Comparison of ENCODE assay signal across 8 cellular contexts in the genomic region with DNA sequence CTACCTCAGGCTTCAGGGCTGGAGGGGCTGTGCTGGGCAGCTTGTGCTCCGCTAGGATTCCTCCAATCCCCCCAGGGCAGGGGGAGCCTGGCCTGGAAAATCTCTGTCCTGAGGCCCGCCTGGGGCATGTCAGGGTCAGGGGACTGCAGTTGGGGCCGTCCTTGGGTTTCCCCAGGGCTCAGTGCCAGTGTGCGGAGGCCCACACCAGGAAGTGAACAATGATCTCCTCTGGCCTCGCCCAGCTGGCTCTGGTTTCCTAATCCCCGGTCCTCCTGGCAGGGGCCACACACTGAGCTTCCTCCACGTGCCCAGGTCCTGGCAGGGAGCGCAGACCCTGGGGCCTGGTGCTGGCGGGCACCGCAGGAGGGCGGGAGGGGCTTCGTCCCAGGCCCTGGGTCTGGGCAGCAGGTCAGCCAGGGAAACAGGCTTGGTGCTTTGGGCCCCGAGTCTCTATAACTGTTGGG. TPM values are rescaled to one million over a fixed set of nuclear protein-coding genes. Genes with fewer than 3 reads are reported as not detected.
DNase-seq lines count a peak whose midpoint lies in the region; ATAC-seq and TF ChIP-seq lines count a peak whose summit lies in the region.
"Had no signal": no experiment of that assay in that cellular context is flagged by ENCODE, and none has a peak within 500 bp of the region (broad histone marks: within the 10 kb centered on the region; RNA-seq: fewer than 3 reads in every experiment).

No MANE protein-coding gene starts in this region.

- no peak overlapping the region for H3K4me3 ChIP-seq in spleen

- no peaks in the 10 kb centered on the region for H3K36me3 Mint-ChIP-seq in glutamatergic neuron (ENCODE audit: unreplicated experiment)

- H3K27me3 Mint-ChIP-seq in glutamatergic neuron (ENCODE audit: unreplicated experiment), result peaks cover 4% of the 10 kb centered on the region

- peaks cover 4 to 38% (median 20%) of the 10 kb centered on the region in 6 donors for H3K4me1 ChIP-seq in spleen

- TF ChIP-seq POLR2A in spleen (IDR thresholded peaks at IDR 0.05), result no peak

- DNase-seq in HT1080 (ENCODE audit: low read depth) (peak; percentile 37), SW480 (ENCODE audit: low spot score) (peak; percentile 53), left cardiac atrium (peak; percentile 56), spleen (peak; percentile 87), glutamatergic neuron (no peak), NCI-H2227 (lab: John Stamatoyannopoulos, UW; ENCODE audit: unreplicated experiment) (no peak), 8988T (no peak)

- no peak overlapping the region for H3K27ac Mint-ChIP-seq in glutamatergic neuron (ENCODE audit: unreplicated experiment)

- H3K9me3 Mint-ChIP-seq in glutamatergic neuron (ENCODE audit: unreplicated experiment), result no peaks in the 10 kb centered on the region

- ATAC-seq in left cardiac atrium, result peak; percentile 61 to 76

- H3K36me3 ChIP-seq in spleen, result no peaks in the 10 kb centered on the region

- intact Hi-C loops in left cardiac atrium (cut with DNase I) (no loop called here), spleen (cut with DNase I; ENCODE audit: low total_unique reads) (no loop called here)

- peaks cover 0 to 25% (median 0%) of the 10 kb centered on the region in 7 donors for H3K27me3 ChIP-seq in spleen (replicated peaks in 1 of 7)

- 22 to 28% (median 25%) methylated on average over 11 to 13 of the region's 13 CpGs; no CpG with 5 or more reads in 1 of the 5 donors for WGBS in spleen, 5 donors

- no peak overlapping the region for H3K4me3 Mint-ChIP-seq in glutamatergic neuron (ENCODE audit: unreplicated experiment)

- H3K4me1 Mint-ChIP-seq in glutamatergic neuron (ENCODE audit: low read depth, unreplicated experiment), result no peaks in the 10 kb centered on the region

- no peak for TF ChIP-seq CTCF in spleen (IDR thresholded peaks at IDR 0.05 in 8 of 11, conservative IDR thresholded peaks at IDR 0.05 in 3 of 11)
- TF ChIP-seq CTCF in glutamatergic neuron (IDR thresholded peaks at IDR 0.05; ENCODE audit: partially characterized antibody, unreplicated experiment), result no peak

- no peaks in the 10 kb centered on the region for H3K9me3 ChIP-seq in spleen

- peak overlapping the region in 5 of 8 donors; percentile 26 to 54 (median 34) for H3K27ac ChIP-seq in spleen

RNA-seq across cellular contexts. Expression of a gene that starts 1.4 kb away (rescaled TPM):
- total RNA-seq in HT1080 (2014; rRNA removed; shearing (Covaris generic)), result not detected in 2 replicates
- polyA plus RNA-seq in HT1080 (2015; cell fraction: cytosol; rRNA removed), result not detected in 2 replicates
- 0.01 TPM in 1 of 2 replicates, not detected in the other for polyA plus RNA-seq in HT1080 (2015; cell fraction: nucleus; rRNA removed)
- total RNA-seq in left cardiac atrium (under 1 TPM in 1 of 2 donors, not detected in 1; 0.26 TPM), spleen (under 1 TPM in 2 of 7 donors, not detected in 5; 0.03 to 0.06 TPM), glutamatergic neuron (ENCODE audit: unreplicated experiment) (not detected)
- under 1 TPM in 1 of 3 donors, not detected in 2; 0.03 TPM for polyA plus RNA-seq in spleen
- polyA plus RNA-seq: neural cell had no signal

RNA-seq across cellular contexts. Expression of a gene that starts 36.8 kb away (rescaled TPM):
- total RNA-seq in HT1080 (2014; rRNA removed; shearing (Covaris generic)), result not detected in 2 replicates
- polyA plus RNA-seq in HT1080 (2015; cell fraction: cytosol; rRNA removed), result not detected in 2 replicates
- not detected in 2 replicates for polyA plus RNA-seq in HT1080 (2015; cell fraction: nucleus; rRNA removed)
- total RNA-seq in left cardiac atrium, result not detected
- under 1 TPM in 4 of 7 donors, not detected in 3; 0.09 to 0.76 (median 0.34) TPM for total RNA-seq in spleen
- polyA plus RNA-seq in spleen, result under 1 TPM; 0.02 to 0.22 (median 0.11) TPM
- total RNA-seq in glutamatergic neuron (ENCODE audit: unreplicated experiment), result not detected
- polyA plus RNA-seq: neural cell had no signal

Comparison
In these comparisons a context has a peak if more than half of its experiments do, and no peak if none do; other contexts are left out.
1. DNase-seq: peak in HT1080 (single experiment), SW480 (single experiment), left cardiac atrium (single experiment) and spleen (single experiment); none in glutamatergic neuron (single experiment), NCI-H2227 (single experiment) and 8988T (single experiment).